17 cellular contexts compared by ENCODE assay signal in genomic region chr19:52142001-52142595, GRCh38. TPM values are rescaled to one million over a fixed set of nuclear protein-coding genes. Genes with fewer than 3 reads are reported as not detected.
DNase-seq lines count a peak whose midpoint lies in the region; ATAC-seq and TF ChIP-seq lines count a peak whose summit lies in the region.
"Had no signal": no experiment of that assay in that cellular context is flagged by ENCODE, and none has a peak within 500 bp of the region (broad histone marks: within the 10 kb centered on the region; RNA-seq: fewer than 3 reads in every experiment).

No MANE protein-coding gene starts in this region.

- TF ChIP-seq CTCF in parathyroid adenoma (IDR thresholded peaks at IDR 0.05), result no peak

- peak overlapping the region; percentile 39 for H3K4me3 ChIP-seq in parathyroid adenoma (ENCODE audit: low read depth, low read length)
- H3K4me3 ChIP-seq: BLaER1, SJCRH30 had no signal

- peak; percentile 3 for DNase-seq in HT-29 (ENCODE audit: low spot score)
- peak; percentile 91 for DNase-seq in RKO (ENCODE audit: low spot score)
- DNase-seq in epithelial cell of prostate (ENCODE audit: low read depth, low spot score), result peak; percentile 96
- DNase-seq in mesenteric fat pad (ENCODE audit: low spot score), result no peak
- DNase-seq in stimulated activated CD4-positive, alpha-beta T cell treated with anti-CD3 and anti-CD28 coated beads, Interleukin-15, amount 100 ng/mL, for 24 hours, result no peak
- DNase-seq: GOT3, Kasumi-1, NCI-H1417, NCI-H1930, NCI-H510A, NCI-H82, SJCRH30, SW 1271 had no signal

- no peaks in the 10 kb centered on the region for H3K9me3 ChIP-seq in parathyroid adenoma (ENCODE audit: control insufficient read depth, low read length)

- H3K4me2 ChIP-seq in parathyroid adenoma (ENCODE audit: low read length), result peak overlapping the region; percentile 51
- H3K4me2 ChIP-seq: BLaER1 had no signal

- peaks cover 14% of the 10 kb centered on the region for H3K4me1 ChIP-seq in parathyroid adenoma

- ATAC-seq in HG03432 (IDR thresholded peaks at IDR 0.05; ENCODE audit: unreplicated experiment) (no peak), GM18909 (IDR thresholded peaks at IDR 0.05; ENCODE audit: poor library complexity, unreplicated experiment) (no peak)

- H3K36me3 ChIP-seq in parathyroid adenoma (ENCODE audit: control insufficient read depth, insufficient read depth, low read length), result no peaks in the 10 kb centered on the region

- H2AFZ ChIP-seq in parathyroid adenoma, result peak overlapping the region; percentile 30

- H3K27me3 ChIP-seq in parathyroid adenoma (ENCODE audit: control insufficient read depth, insufficient read depth, low read length), result no peaks in the 10 kb centered on the region
- H3K27me3 ChIP-seq: BLaER1, SJCRH30 had no signal

- peak overlapping the region; percentile 80 for H3K27ac ChIP-seq in epithelial cell of prostate
- H3K27ac ChIP-seq in parathyroid adenoma, result peak overlapping the region; percentile 75
- H3K27ac ChIP-seq: BLaER1, SJCRH30 had no signal

- no peak overlapping the region for H3K9ac ChIP-seq in parathyroid adenoma
- H3K9ac ChIP-seq: BLaER1 had no signal

- no peaks in the 10 kb centered on the region for H3K79me2 ChIP-seq in parathyroid adenoma

RNA-seq across cellular contexts. Expression of gene ZNF616, which starts 2.4 kb away (rescaled TPM):
- 0.50 and 0.81 TPM in 2 replicates for total RNA-seq in HT-29 (2014; rRNA removed; shearing (Covaris generic))
- 7.2 TPM for total RNA-seq in mesenteric fat pad

RNA-seq across cellular contexts. Expression of gene ZNF836, which starts 29.3 kb away (rescaled TPM):
- 0.10 and 1.6 TPM in 2 replicates for total RNA-seq in HT-29 (2014; rRNA removed; shearing (Covaris generic))
- total RNA-seq in mesenteric fat pad, result 8.2 TPM

RNA-seq across cellular contexts. Expression of gene ZNF841, which starts 46.5 kb away (rescaled TPM):
- 6.7 and 8.7 TPM in 2 replicates for total RNA-seq in HT-29 (2014; rRNA removed; shearing (Covaris generic))
- total RNA-seq in mesenteric fat pad, result 17.9 TPM

RNA-seq across cellular contexts. Expression of gene PPP2R1A, which starts 47.8 kb away (rescaled TPM):
- total RNA-seq in HT-29 (2014; rRNA removed; shearing (Covaris generic)), result 430 and 450 TPM in 2 replicates
- 184 TPM for total RNA-seq in mesenteric fat pad

Comparison
In these comparisons a context has a peak if more than half of its experiments do, and no peak if none do; other contexts are left out.
1. DNase-seq: peak in HT-29 (single experiment), RKO (single experiment) and epithelial cell of prostate (single experiment); none in mesenteric fat pad (single experiment) and stimulated activated CD4-positive, alpha-beta T cell treated with anti-CD3 and anti-CD28 coated beads, Interleukin-15, amount 100 ng/mL, for 24 hours (single experiment).